11 cellular contexts compared by ENCODE assay signal in the genomic region with DNA sequence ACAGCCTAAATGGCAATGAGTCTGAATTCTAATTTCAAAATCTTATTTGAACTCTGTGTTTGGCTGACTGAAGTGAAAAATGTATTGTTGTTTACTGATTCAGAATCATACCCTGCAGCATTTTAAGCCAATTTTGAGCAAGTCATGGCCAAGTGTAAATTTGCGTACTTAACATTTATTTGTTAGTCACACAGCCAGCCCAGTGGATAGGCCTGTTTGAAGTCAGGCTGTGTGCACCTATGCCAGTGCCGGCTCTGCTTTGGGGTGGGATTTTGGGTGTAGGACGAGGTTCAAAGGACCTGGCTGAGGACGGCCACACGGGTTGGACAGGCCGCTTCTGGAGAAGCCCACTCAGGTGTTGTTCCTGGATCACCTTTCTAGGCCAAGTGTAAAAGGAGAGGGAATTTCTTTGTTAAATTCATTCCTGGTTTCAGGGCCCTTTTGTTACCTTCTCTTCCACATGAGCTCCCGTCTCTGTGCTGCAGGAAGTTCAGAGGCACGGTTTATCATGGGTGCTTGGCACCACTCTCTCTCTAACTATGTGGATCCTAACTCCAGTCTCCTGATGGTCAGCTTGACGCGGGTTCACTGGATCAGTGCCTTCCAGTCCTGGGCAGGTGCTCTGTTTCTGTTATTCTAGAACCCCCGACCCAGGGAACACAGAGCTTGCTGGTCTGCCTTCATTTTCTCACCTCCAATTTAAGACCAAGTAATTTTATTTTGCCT.
A peak's percentile ranks its signal among the peaks of the same experiment; 100 is the strongest.
DNase-seq lines count a peak whose midpoint lies in the region; ATAC-seq and TF ChIP-seq lines count a peak whose summit lies in the region.
"Had no signal": no experiment of that assay in that cellular context is flagged by ENCODE, and none has a peak within 500 bp of the region (broad histone marks: within the 10 kb centered on the region; RNA-seq: fewer than 3 reads in every experiment).

No MANE protein-coding gene starts in this region.

- ATAC-seq in PC-3 (peak; percentile 40), GM21423 (IDR thresholded peaks at IDR 0.05; ENCODE audit: unreplicated experiment) (no peak)

- no peak overlapping the region for H3K23ac ChIP-seq in mesendoderm (ENCODE audit: low read length)

- TF ChIP-seq CTCF in PC-3 (conservative IDR thresholded peaks at IDR 0.05; ENCODE audit: low read depth, low read length) = no peak
- TF ChIP-seq CTCF in colonic mucosa (IDR thresholded peaks at IDR 0.05) = no peak
- no peak for TF ChIP-seq CTCF in tibial artery (IDR thresholded peaks at IDR 0.05)

- no CpG with 5 or more reads among the region's 11 CpGs for WGBS in mesendoderm (ENCODE audit: extremely low coverage, insufficient coverage, low lambda C conversion rate)

- H3K27ac ChIP-seq in PC-3 (ENCODE audit: low read length) = peak overlapping the region; percentile 62
- H3K27ac ChIP-seq in colonic mucosa = peak overlapping the region; percentile 35
- peak overlapping the region; percentile 9 for H3K27ac ChIP-seq in mesendoderm (ENCODE audit: low read depth, low read length)
- peak overlapping the region; percentile 84 to 85 for H3K27ac ChIP-seq in tibial artery

- peak overlapping the region; percentile 2; the same call in 1 of the 2 replicates for H2AFZ ChIP-seq in PC-3 (ENCODE audit: low read length)

- H3K4me3 ChIP-seq in PC-3 (ENCODE audit: low read length) (peak overlapping the region; percentile 37; the same call in 1 of the 2 replicates), colonic mucosa (no peak overlapping the region), mesendoderm (ENCODE audit: low read length) (no peak overlapping the region), tibial artery (peak overlapping the region in 1 of 2 donors; percentile 4)

- H3K79me2 ChIP-seq in PC-3 (ENCODE audit: low read length) = peaks cover 98% of the 10 kb centered on the region
- peaks cover 32% of the 10 kb centered on the region for H3K79me2 ChIP-seq in mesendoderm (ENCODE audit: control insufficient read depth, insufficient read depth, low read length)

- no peak overlapping the region for H2BK15ac ChIP-seq in mesendoderm (replicated peaks; ENCODE audit: low read depth)

- H3K4me2 ChIP-seq in PC-3 (ENCODE audit: low read length) (peak overlapping the region; percentile 67), mesendoderm (ENCODE audit: low read length) (no peak overlapping the region)

- H2BK120ac ChIP-seq in mesendoderm (ENCODE audit: low read depth, low read length) = no peak overlapping the region

- DNase-seq in PC-3 (peak; percentile 83), colonic mucosa (no peak), mesendoderm (no peak), tibial artery (no peak), HK-2 (ENCODE audit: unreplicated experiment) (no peak), NCI-H2171 treated with DMSO at 0.1 percent for 48 hours (lab: John Stamatoyannopoulos, UW) (no peak)
- DNase-seq in activated CD4-positive, alpha-beta T cell treated with anti-CD3 and anti-CD28 coated beads for 48 hours = no peak
- DNase-seq: activated CD4-positive, alpha-beta T cell treated with anti-CD3 and anti-CD28 coated beads, Interleukin-2, amount 10 ng/mL, durations not matched to agents 7 days and 5 days; NCI-H1092; posterior cingulate gyrus had no signal

- CTCF ChIA-PET in PC-3 (lab: Charles Lee) = interaction anchor here (0.6 to 1.2 kb wide), 5 partner anchors 16 to 181 kb away, joined by 3 to 5 read pairs (median 4); no protein-coding TSS in a partner anchor

- H3K36me3 ChIP-seq in PC-3 (ENCODE audit: low read depth, low read length) (no peaks in the 10 kb centered on the region), colonic mucosa (no peaks in the 10 kb centered on the region), mesendoderm (ENCODE audit: control insufficient read depth, insufficient read depth, low read length) (no peaks in the 10 kb centered on the region), tibial artery (no peaks in the 10 kb centered on the region)

- H4K8ac ChIP-seq in mesendoderm (ENCODE audit: low read depth, low read length) = no peak overlapping the region

- H2BK5ac ChIP-seq in mesendoderm (ENCODE audit: low read length) = no peak overlapping the region

- H3F3A ChIP-seq in PC-3 (ENCODE audit: low read length, unreplicated experiment) = peaks cover 18% of the 10 kb centered on the region

- H3K9me2 ChIP-seq in PC-3 (replicated peaks; ENCODE audit: low read length) = no peaks in the 10 kb centered on the region

- intact Hi-C loops in PC-3 (cut with micrococcal nuclease) = loop anchor here (1.0 to 5.0 kb wide), 5 partner anchors 49 to 141 kb away; no protein-coding TSS in a partner anchor
- intact Hi-C loops in colonic mucosa (cut with DNase I) = no loop called here
- intact Hi-C loops in tibial artery (cut with DNase I; ENCODE audit: low total_unique reads) = no loop called here

- H3K4me1 ChIP-seq in PC-3 (ENCODE audit: insufficient read depth, low read length) = peaks cover 63% of the 10 kb centered on the region
- H3K4me1 ChIP-seq in colonic mucosa = no peaks in the 10 kb centered on the region
- H3K4me1 ChIP-seq in mesendoderm (ENCODE audit: control insufficient read depth, low read depth, low read length) = peaks cover 11% of the 10 kb centered on the region
- H3K4me1 ChIP-seq in tibial artery = peaks cover 6 to 82% (median 32%) of the 10 kb centered on the region in 4 donors

- no TSS peak for BruUV-seq in PC-3 (replicated peaks; lab: Mats Ljungman, UMichigan)

- H4K5ac ChIP-seq in mesendoderm (ENCODE audit: low read length) = no peak overlapping the region

- H3K79me1 ChIP-seq in mesendoderm (ENCODE audit: low read length) = peaks cover 28% of the 10 kb centered on the region

- no peaks in the 10 kb centered on the region for H3K27me3 ChIP-seq in PC-3 (ENCODE audit: low read length)
- H3K27me3 ChIP-seq in colonic mucosa = no peaks in the 10 kb centered on the region
- no peaks in the 10 kb centered on the region for H3K27me3 ChIP-seq in mesendoderm (ENCODE audit: insufficient read depth, low read length, poor library complexity)
- no peaks in the 10 kb centered on the region for H3K27me3 ChIP-seq in tibial artery

- H3K9ac ChIP-seq in PC-3 (ENCODE audit: low read length) (peak overlapping the region; percentile 6; the same call in 1 of the 2 replicates), colonic mucosa (ENCODE audit: low read depth in 2 of 2, low read length in 2 of 2) (no peak overlapping the region), mesendoderm (ENCODE audit: low read length) (no peak overlapping the region)

- peak overlapping the region; percentile 39 for H3K56ac ChIP-seq in mesendoderm (ENCODE audit: low read length)

- POLR2A ChIA-PET in PC-3 (lab: Charles Lee; ENCODE audit: unreplicated experiment) = interaction anchor here (0.6 to 1.1 kb wide), 4 partner anchors 32 to 1432 kb away, joined by 3 to 12 read pairs (median 3); no protein-coding TSS in a partner anchor

- peak overlapping the region; percentile 56 for H3K18ac ChIP-seq in mesendoderm (ENCODE audit: low read length)

- no peak overlapping the region for H2AK5ac ChIP-seq in mesendoderm (ENCODE audit: low read length)

- H3K4ac ChIP-seq in mesendoderm (ENCODE audit: low read depth, low read length) = peak overlapping the region; percentile 57

- peaks cover 16% of the 10 kb centered on the region; the same call in 1 of the 2 replicates for H4K20me1 ChIP-seq in PC-3 (ENCODE audit: low read length)

- H3K9me3 ChIP-seq in PC-3 (ENCODE audit: low read length) (no peaks in the 10 kb centered on the region), colonic mucosa (no peaks in the 10 kb centered on the region), tibial artery (no peaks in the 10 kb centered on the region)

Comparison
In these comparisons a context has a peak if more than half of its experiments do, and no peak if none do; other contexts are left out.
1. H3K27ac ChIP-seq: peak in every context shown above with its lines; median percentile 84 in tibial artery; 62 in PC-3; 35 in colonic mucosa; 9 in mesendoderm.